In genomic region chr3:9499455-9500107, GRCh38 we compare ENCODE assay signal across 1 cellular context.
TF ChIP-seq lines count a peak whose summit lies in the region.

No MANE protein-coding gene starts in this region.

TF ChIP-seq in HCT116, 20 proteins besides CTCF, POLR2A, EP300 and RAD21 (continued from another document):
- TF ChIP-seq ATF3 (IDR thresholded peaks at IDR 0.05) (no peak), POLR2AphosphoS5 (IDR thresholded peaks at IDR 0.05; ENCODE audit: low read depth, low read length) (no peak)
